In the genomic region with DNA sequence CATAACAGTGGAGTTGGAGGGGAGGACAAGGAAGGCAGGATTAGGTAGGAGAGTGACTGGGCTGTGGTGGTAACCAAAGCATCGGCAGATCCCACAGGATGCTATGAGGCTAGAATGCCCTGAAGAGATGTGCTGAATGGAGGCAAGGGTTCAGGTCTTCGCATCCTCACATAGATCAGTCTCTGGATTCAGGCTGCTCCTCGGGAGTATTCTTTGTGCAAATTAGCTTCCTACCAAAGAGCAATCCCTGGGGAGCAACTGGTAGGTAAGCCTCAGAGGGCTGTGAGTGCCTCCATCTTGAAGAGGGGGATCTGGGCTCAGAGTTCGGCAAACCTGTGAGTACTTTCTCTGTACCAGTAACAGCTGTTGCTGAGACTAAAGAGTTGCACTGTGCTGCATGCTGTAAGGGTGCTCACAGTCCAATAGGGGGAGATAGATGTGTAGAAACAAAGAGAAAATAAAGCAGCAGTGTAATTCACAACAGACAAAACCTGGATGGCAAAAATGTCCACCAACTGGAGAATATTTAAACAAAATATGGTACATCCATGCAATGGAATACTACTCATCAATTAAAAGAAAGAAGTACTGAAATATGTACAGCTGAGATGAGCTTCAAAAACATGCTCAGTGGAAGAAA, we compare ENCODE assay signal across 9 cellular contexts.
DNase-seq lines count a peak whose midpoint lies in the region; ATAC-seq, FAIRE-seq and TF ChIP-seq lines count a peak whose summit lies in the region.
"Had no signal": no experiment of that assay in that cellular context is flagged by ENCODE, and none has a peak within 500 bp of the region (broad histone marks: within the 10 kb centered on the region; RNA-seq: fewer than 3 reads in every experiment).

No MANE protein-coding gene starts in this region.

- H3K4me1 Mint-ChIP-seq in astrocyte (ENCODE audit: low read depth, unreplicated experiment) (peaks cover 7% of the 10 kb centered on the region), T-cell (no peaks in the 10 kb centered on the region)

- no peak overlapping the region for H2BK5ac ChIP-seq in mesendoderm (ENCODE audit: low read length)

- POLR2A ChIA-PET in T-cell (lab: Charles Lee), result no interaction called here

- TF ChIP-seq CTCF in LNCAP (IDR thresholded peaks at IDR 0.05) (peak; percentile 72), astrocyte (IDR thresholded peaks at IDR 0.05; ENCODE audit: insufficient read depth, low read depth, low read length) (peak; percentile 42)

- H3K27me3 ChIP-seq in astrocyte (ENCODE audit: insufficient read depth, low read length), result no peaks in the 10 kb centered on the region
- H3K27me3 ChIP-seq in mesendoderm (ENCODE audit: insufficient read depth, low read length, poor library complexity), result no peaks in the 10 kb centered on the region

- no peak overlapping the region for H2AFZ ChIP-seq in astrocyte (ENCODE audit: low read depth, low read length)

- H3K27ac Mint-ChIP-seq in astrocyte (ENCODE audit: unreplicated experiment) (no peak overlapping the region), T-cell (no peak overlapping the region)

- H3K56ac ChIP-seq in mesendoderm (ENCODE audit: low read length), result no peak overlapping the region

- H3K23ac ChIP-seq in mesendoderm (ENCODE audit: low read length), result no peak overlapping the region

- H3K4me1 ChIP-seq in astrocyte (ENCODE audit: insufficient read depth, low read length) (peaks cover under 1% of the 10 kb centered on the region), mesendoderm (ENCODE audit: control insufficient read depth, low read depth, low read length) (no peaks in the 10 kb centered on the region)

- H3K36me3 Mint-ChIP-seq in astrocyte (ENCODE audit: low read depth, unreplicated experiment) (no peaks in the 10 kb centered on the region), T-cell (no peaks in the 10 kb centered on the region)

- H3K9me3 Mint-ChIP-seq in astrocyte (ENCODE audit: unreplicated experiment) (no peaks in the 10 kb centered on the region), T-cell (peaks cover 0 to 10% (median 2%) of the 10 kb centered on the region in 3 donors)

- H4K20me1 ChIP-seq in astrocyte (ENCODE audit: insufficient read depth, low read length), result no peaks in the 10 kb centered on the region

- H3K9me3 ChIP-seq in astrocyte (ENCODE audit: insufficient read depth, low read depth, low read length), result no peaks in the 10 kb centered on the region

- H2AK5ac ChIP-seq in mesendoderm (ENCODE audit: low read length), result no peak overlapping the region

- H3K4me2 ChIP-seq in astrocyte (ENCODE audit: low read length) (no peak overlapping the region), mesendoderm (ENCODE audit: low read length) (no peak overlapping the region)

- ATAC-seq in HG02840 (IDR thresholded peaks at IDR 0.05; ENCODE audit: low FRiP score, unreplicated experiment) (no peak), GM21723 (IDR thresholded peaks at IDR 0.05; ENCODE audit: unreplicated experiment) (no peak), T-cell (replicated peaks in 1 of 4) (no peak)

- H3K4me3 ChIP-seq in astrocyte (ENCODE audit: insufficient read depth, low read depth, low read length), result no peak overlapping the region
- no peak overlapping the region for H3K4me3 ChIP-seq in mesendoderm (ENCODE audit: low read length)

- CTCF ChIA-PET in T-cell (lab: Charles Lee), result no interaction called here

- H3K36me3 ChIP-seq in astrocyte (ENCODE audit: insufficient read depth, low read length) (no peaks in the 10 kb centered on the region), mesendoderm (ENCODE audit: control insufficient read depth, insufficient read depth, low read length) (no peaks in the 10 kb centered on the region)

- DNase-seq in GM03348 (ENCODE audit: low spot score), result peak; percentile 7
- DNase-seq in astrocyte (ENCODE audit: low read depth), result peak; percentile 4
- DNase-seq in mesendoderm, result peak; percentile 61
- DNase-seq in T-cell, result no peak
- DNase-seq in midbrain (lab: John Stamatoyannopoulos, UW), result no peak
- DNase-seq: activated CD8-positive, alpha-beta memory T cell treated with anti-CD3 and anti-CD28 coated beads, Interleukin-2, amount 50 U/mL, for 4 hours had no signal

- H3K4me3 Mint-ChIP-seq in astrocyte (ENCODE audit: unreplicated experiment), result no peak overlapping the region
- H3K4me3 Mint-ChIP-seq in T-cell, result no peak overlapping the region

- H3K27me3 Mint-ChIP-seq in astrocyte (ENCODE audit: low read depth, unreplicated experiment) (no peaks in the 10 kb centered on the region), T-cell (no peaks in the 10 kb centered on the region)

- no peak overlapping the region for H4K5ac ChIP-seq in mesendoderm (ENCODE audit: low read length)

- no peaks in the 10 kb centered on the region for H3K79me1 ChIP-seq in mesendoderm (ENCODE audit: low read length)

- no peak for FAIRE-seq in astrocyte (lab: Jason Lieb, UNC)

- H3K9ac ChIP-seq in astrocyte (ENCODE audit: low read length) (no peak overlapping the region), mesendoderm (ENCODE audit: low read length) (no peak overlapping the region)

- H3K18ac ChIP-seq in mesendoderm (ENCODE audit: low read length), result no peak overlapping the region

- WGBS in mesendoderm (ENCODE audit: extremely low coverage, insufficient coverage, low lambda C conversion rate), result no CpG with 5 or more reads among the region's 4 CpGs

- no peak overlapping the region for H4K8ac ChIP-seq in mesendoderm (ENCODE audit: low read depth, low read length)

- no peak overlapping the region for H2BK15ac ChIP-seq in mesendoderm (replicated peaks; ENCODE audit: low read depth)

- H3K27ac ChIP-seq in astrocyte (ENCODE audit: low read depth, low read length) (no peak overlapping the region), mesendoderm (ENCODE audit: low read depth, low read length) (no peak overlapping the region)

- no peak overlapping the region for H3K4ac ChIP-seq in mesendoderm (ENCODE audit: low read depth, low read length)

- H3K79me2 ChIP-seq in astrocyte (ENCODE audit: insufficient read depth, low read length), result no peaks in the 10 kb centered on the region
- no peaks in the 10 kb centered on the region for H3K79me2 ChIP-seq in mesendoderm (ENCODE audit: control insufficient read depth, insufficient read depth, low read length)

- H2BK120ac ChIP-seq in mesendoderm (ENCODE audit: low read depth, low read length), result no peak overlapping the region

Comparison
In these comparisons a context has a peak if more than half of its experiments do, and no peak if none do; other contexts are left out.
1. DNase-seq: peak in GM03348 (single experiment), astrocyte (single experiment) and mesendoderm (single experiment); none in T-cell (0 of 34) and midbrain (single experiment).